1 cellular context compared by ENCODE assay signal in genomic region chr17:3740611-3741073, GRCh38.
TF ChIP-seq lines count a peak whose summit lies in the region.

No MANE protein-coding gene starts in this region.

TF ChIP-seq in HepG2, 621 proteins besides CTCF, POLR2A, EP300 and RAD21 (continued from another document):
- TF ChIP-seq ZNF687 (CRISPR knock-in tag; IDR thresholded peaks at IDR 0.05) (peak; percentile 56), TRAFD1 (CRISPR knock-in tag; IDR thresholded peaks at IDR 0.05; ENCODE audit: borderline replicate concordance) (no peak), SRY (CRISPR knock-in tag; IDR thresholded peaks at IDR 0.05) (no peak), MAX (IDR thresholded peaks at IDR 0.05) (peak; percentile 48; the same call in 1 of the 2 replicates)
